In the genomic region with DNA sequence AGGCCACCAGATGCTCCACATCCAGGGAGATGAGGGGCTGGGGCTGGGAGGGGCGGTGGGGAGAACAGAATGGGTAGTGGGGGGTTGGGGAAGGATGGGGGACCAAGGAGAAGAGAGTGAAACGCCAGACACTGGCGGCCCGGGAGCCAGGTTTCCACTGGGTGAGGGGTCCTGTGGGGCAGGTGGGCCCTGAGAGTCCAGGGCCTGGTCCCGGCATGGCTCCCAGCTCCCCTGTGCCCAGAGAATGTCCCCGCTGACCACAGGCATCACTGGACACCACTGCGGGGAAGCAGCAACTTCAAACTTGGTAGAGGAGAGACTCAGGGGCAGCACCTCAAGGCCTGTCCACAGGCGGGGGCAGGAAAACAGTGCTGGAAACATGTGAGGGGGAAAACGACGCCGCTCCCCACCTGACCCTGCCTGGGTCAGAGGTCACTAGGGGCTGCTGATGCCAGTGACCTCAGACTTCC, we compare ENCODE assay signal across 11 cellular contexts. TPM values are rescaled to one million over a fixed set of nuclear protein-coding genes. Genes with fewer than 3 reads are reported as not detected.
DNase-seq lines count a peak whose midpoint lies in the region; ATAC-seq and TF ChIP-seq lines count a peak whose summit lies in the region.
"Had no signal": no experiment of that assay in that cellular context is flagged by ENCODE, and none has a peak within 500 bp of the region (broad histone marks: within the 10 kb centered on the region; RNA-seq: fewer than 3 reads in every experiment).

No MANE protein-coding gene starts in this region.

- peak overlapping the region; percentile 35 to 88 (median 81); a peak in 21 of 22 replicates for H3K27ac ChIP-seq in BLaER1 treated with 17β-estradiol and CSF1 and Interleukin-3, amounts not matched to agents 10 nM and 100 nM
- H3K27ac ChIP-seq in RWPE2 (ENCODE audit: poor library complexity, severe bottlenecking) (peak overlapping the region; percentile 67), sigmoid colon (peak overlapping the region; percentile 76 to 79 (median 78))

- H3K4me2 ChIP-seq in BLaER1 treated with 17β-estradiol and CSF1 and Interleukin-3, amounts not matched to agents 10 nM and 100 nM = peak overlapping the region; percentile 60 to 99 (median 82)

- peaks cover 42 to 99% (median 54%) of the 10 kb centered on the region in 10 experiments for H3K4me1 ChIP-seq in BLaER1 treated with 17β-estradiol and CSF1 and Interleukin-3, amounts not matched to agents 10 nM and 100 nM
- peaks cover 15% of the 10 kb centered on the region for H3K4me1 ChIP-seq in RWPE2 (ENCODE audit: insufficient read depth, poor library complexity, severe bottlenecking)
- H3K4me1 ChIP-seq in sigmoid colon = peaks cover 0 to 29% (median 25%) of the 10 kb centered on the region in 4 donors

- TF ChIP-seq POLR2A in sigmoid colon (IDR thresholded peaks at IDR 0.05) = no peak

- H3K27me3 ChIP-seq in BLaER1 treated with 17β-estradiol and CSF1 and Interleukin-3, amounts not matched to agents 10 nM and 100 nM = no peaks in the 10 kb centered on the region
- H3K27me3 ChIP-seq in RWPE2 (ENCODE audit: insufficient read depth, poor library complexity, severe bottlenecking) (no peaks in the 10 kb centered on the region), sigmoid colon (no peaks in the 10 kb centered on the region)
- H3K27me3 ChIP-seq: body of pancreas had no signal

- no peak for TF ChIP-seq CTCF in RWPE2 (IDR thresholded peaks at IDR 0.05; ENCODE audit: poor library complexity, severe bottlenecking)
- no peak for TF ChIP-seq CTCF in sigmoid colon (IDR thresholded peaks at IDR 0.05)

- DNase-seq in RWPE2 (ENCODE audit: low spot score) = peak; percentile 43
- DNase-seq in islet precursor cell = peak; percentile 48
- peak; percentile 64 for DNase-seq in sigmoid colon
- DNase-seq in DMS53 (lab: John Stamatoyannopoulos, UW) = no peak
- DNase-seq in middle frontal gyrus (ENCODE audit: extremely low spot score, low spot score) = no peak
- DNase-seq: NCI-H446; stimulated activated CD4-positive, alpha-beta T cell treated with anti-CD3 and anti-CD28 coated beads, Interleukin-12 subunit alpha, Interleukin-12 subunit beta, amount 100 ng/mL, for 4 hours had no signal

- ATAC-seq in RWPE2 (ENCODE audit: low read depth) = no peak
- ATAC-seq in HG03025 (IDR thresholded peaks at IDR 0.05; ENCODE audit: low FRiP score, unreplicated experiment) = no peak
- no peak for ATAC-seq in GM19395 (IDR thresholded peaks at IDR 0.05; ENCODE audit: unreplicated experiment)

- H3K4me3 ChIP-seq in BLaER1 treated with 17β-estradiol and CSF1 and Interleukin-3, amounts not matched to agents 10 nM and 100 nM = peak overlapping the region in 1 of 10 experiments; percentile 19; a peak in 2 of 20 replicates
- no peak overlapping the region for H3K4me3 ChIP-seq in RWPE2 (ENCODE audit: severe bottlenecking)
- no peak overlapping the region for H3K4me3 ChIP-seq in sigmoid colon
- H3K4me3 ChIP-seq: body of pancreas had no signal

- WGBS in sigmoid colon, 2 donors = 88 to 93% methylated on average over 11 of the region's 11 CpGs

- H3K36me3 ChIP-seq in BLaER1 treated with 17β-estradiol and CSF1 and Interleukin-3, amounts not matched to agents 10 nM and 100 nM = peaks cover 43 to 56% (median 50%) of the 10 kb centered on the region in 11 experiments
- H3K36me3 ChIP-seq in RWPE2 (ENCODE audit: low read depth) (peaks cover 5% of the 10 kb centered on the region; the same call in 1 of the 2 replicates), sigmoid colon (peaks cover 5 to 51% (median 20%) of the 10 kb centered on the region in 4 donors)

- TF ChIP-seq EP300 in sigmoid colon (IDR thresholded peaks at IDR 0.05) = no peak

- peaks cover 0 to 26% (median 7%) of the 10 kb centered on the region in 11 experiments; a peak in 6 of 22 replicates for H4K20me1 ChIP-seq in BLaER1 treated with 17β-estradiol and CSF1 and Interleukin-3, amounts not matched to agents 10 nM and 100 nM

- intact Hi-C loops in sigmoid colon (cut with DNase I) = loop anchor here (1.0 kb wide), 1 partner anchor 11 kb away; no protein-coding TSS in a partner anchor

- no peaks in the 10 kb centered on the region for H3K9me3 ChIP-seq in BLaER1 treated with 17β-estradiol and CSF1 and Interleukin-3, amounts not matched to agents 10 nM and 100 nM (replicated peaks in 1 of 11)
- H3K9me3 ChIP-seq in RWPE2 (ENCODE audit: severe bottlenecking) = no peaks in the 10 kb centered on the region
- H3K9me3 ChIP-seq in sigmoid colon = no peaks in the 10 kb centered on the region
- H3K9me3 ChIP-seq: body of pancreas had no signal

- H3K9ac ChIP-seq in BLaER1 treated with 17β-estradiol and CSF1 and Interleukin-3, amounts not matched to agents 10 nM and 100 nM = peak overlapping the region; percentile 37 to 74 (median 66); a peak in 20 of 22 replicates

RNA-seq across cellular contexts. Expression of a gene that starts 13.2 kb away (rescaled TPM):
- 100 to 1,000 TPM in 1 of 4 donors, 10 to 100 TPM in 3; 56.5 to 116 (median 69.6) TPM for total RNA-seq in sigmoid colon
- polyA plus RNA-seq in sigmoid colon = 10 to 100 TPM; 28.9 to 58.7 (median 53.5) TPM

RNA-seq across cellular contexts. Expression of a gene that starts 24.9 kb away (rescaled TPM):
- total RNA-seq in sigmoid colon = 10 to 100 TPM; 51.2 to 88.4 (median 85.0) TPM
- polyA plus RNA-seq in sigmoid colon = 10 to 100 TPM; 56.8 to 87.2 (median 66.1) TPM

Comparison
In these comparisons a context has a peak if more than half of its experiments do, and no peak if none do; other contexts are left out.
1. DNase-seq: peak in RWPE2 (single experiment), islet precursor cell (single experiment) and sigmoid colon (single experiment); none in DMS53 (single experiment) and middle frontal gyrus (single experiment).
2. Peak in every context shown above with its lines, with median percentiles within 50 percentile points of each other: H3K27ac ChIP-seq.